ENCODE assay signal across 18 cellular contexts in the genomic region with DNA sequence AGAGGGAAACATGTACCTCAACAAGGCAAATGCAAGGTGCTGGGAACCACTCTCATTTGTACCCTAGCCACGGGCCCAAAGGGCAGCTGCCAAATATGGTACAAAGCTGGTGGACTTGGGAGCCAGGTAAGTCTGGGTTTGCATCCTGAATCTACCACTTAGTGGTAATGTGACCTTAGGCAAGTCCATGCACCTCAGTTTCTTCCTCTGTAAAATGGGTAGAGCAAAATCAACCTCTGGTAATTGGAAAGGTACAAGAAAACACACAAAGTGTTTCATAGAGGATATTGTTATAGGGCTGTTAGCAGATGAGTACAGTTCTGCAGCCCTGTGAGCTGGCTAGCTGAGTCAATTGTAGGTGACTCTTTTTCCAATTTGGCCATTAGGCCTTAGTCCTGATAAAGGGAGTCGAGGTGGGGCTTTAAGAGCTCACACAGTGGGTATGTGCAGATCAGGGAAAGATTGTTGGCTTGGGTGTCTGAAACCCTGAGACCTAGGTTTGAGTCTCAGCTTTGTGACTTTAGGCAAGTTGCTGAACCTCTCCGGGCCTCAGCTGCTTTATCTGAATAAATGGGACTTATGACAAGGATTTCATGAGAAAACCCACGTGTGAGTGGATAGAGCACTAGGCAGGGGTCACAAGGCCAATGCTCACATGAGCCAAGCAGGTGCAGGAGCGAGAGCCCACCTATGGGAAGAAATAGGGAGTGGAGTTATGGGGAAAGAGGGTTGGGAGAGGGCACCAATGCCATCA.
DNase-seq lines count a peak whose midpoint lies in the region; ATAC-seq, FAIRE-seq and TF ChIP-seq lines count a peak whose summit lies in the region.
"Had no signal": no experiment of that assay in that cellular context is flagged by ENCODE, and none has a peak within 500 bp of the region (broad histone marks: within the 10 kb centered on the region; RNA-seq: fewer than 3 reads in every experiment).

No MANE protein-coding gene starts in this region.

- in situ Hi-C loops in K562 (cut with MboI), result no loop called here

- 3% methylated on average over 5 of the region's 5 CpGs for WGBS in K562 (ENCODE audit: insufficient coverage, low coverage, missing lambda C conversion rate)
- WGBS in prostate gland, result 89% methylated on average over 5 of the region's 5 CpGs

- BruUV-seq in K562 (replicated peaks; lab: Mats Ljungman, UMichigan), result no TSS peak

- intact Hi-C loops in activated CD8-positive, alpha-beta T cell treated with anti-CD3 and anti-CD28 coated beads for 36 hours (cut with micrococcal nuclease), result no loop called here
- intact Hi-C loops in K562 (cut with micrococcal nuclease) (no loop called here), left lung (cut with DNase I) (no loop called here), prostate gland (cut with DNase I) (no loop called here)

- no peaks in the 10 kb centered on the region for H3K79me2 ChIP-seq in K562 (ENCODE audit: control insufficient read depth, insufficient read depth, low read length)

- peaks cover 5% of the 10 kb centered on the region for H3K4me1 Mint-ChIP-seq in activated naive CD4-positive, alpha-beta T cell treated with anti-CD3 and anti-CD28 coated beads, Interleukin-2, amount 50 U/mL, for 24 hours
- H3K4me1 Mint-ChIP-seq in activated CD8-positive, alpha-beta T cell treated with anti-CD3 and anti-CD28 coated beads for 36 hours (ENCODE audit: low read depth), result peaks cover 8% of the 10 kb centered on the region
- no peaks in the 10 kb centered on the region for H3K4me1 Mint-ChIP-seq in stimulated activated effector memory CD8-positive, alpha-beta T cell treated with anti-CD3 and anti-CD28 coated beads, Interleukin-12 subunit alpha, Interleukin-12 subunit beta, amount 100 ng/mL, for 72 hours

- H4K20me1 ChIP-seq in K562 (replicated peaks; ENCODE audit: control insufficient read depth, insufficient read depth, low read length), result peaks cover 6% of the 10 kb centered on the region

- CTCF ChIA-PET in activated CD8-positive, alpha-beta T cell treated with anti-CD3 and anti-CD28 coated beads for 36 hours (lab: Charles Lee), result interaction anchor here (1.4 to 3.5 kb wide), 2 partner anchors 131 to 134 kb away, joined by 10 to 14 read pairs; no protein-coding TSS in a partner anchor
- CTCF ChIA-PET in K562 (lab: Yijun Ruan, JAX; ENCODE audit: low intra/inter-chr PET ratio), result no interaction called here

- H3K4me3 ChIP-seq in K562, result no peak overlapping the region
- no peak overlapping the region for H3K4me3 ChIP-seq in left lung
- no peak overlapping the region for H3K4me3 ChIP-seq in prostate gland

- ATAC-seq in activated CD8-positive, alpha-beta T cell treated with anti-CD3 and anti-CD28 coated beads for 36 hours, result peak; percentile 6
- no peak for ATAC-seq in K562
- ATAC-seq in stimulated activated effector memory CD8-positive, alpha-beta T cell treated with anti-CD3 and anti-CD28 coated beads, Interleukin-12 subunit alpha, Interleukin-12 subunit beta, amount 100 ng/mL, for 72 hours, result peak; percentile 17
- no peak for ATAC-seq in left lung

- no peak for TF ChIP-seq EP300 in K562 (IDR thresholded peaks at IDR 0.05; ENCODE audit: low read length)

- peak overlapping the region; percentile 48 for H3K27ac Mint-ChIP-seq in activated naive CD4-positive, alpha-beta T cell treated with anti-CD3 and anti-CD28 coated beads, Interleukin-2, amount 50 U/mL, for 24 hours
- H3K27ac Mint-ChIP-seq in activated CD8-positive, alpha-beta T cell treated with anti-CD3 and anti-CD28 coated beads for 36 hours, result no peak overlapping the region
- H3K27ac Mint-ChIP-seq in stimulated activated effector memory CD8-positive, alpha-beta T cell treated with anti-CD3 and anti-CD28 coated beads, Interleukin-12 subunit alpha, Interleukin-12 subunit beta, amount 100 ng/mL, for 72 hours, result no peak overlapping the region

- no peak overlapping the region for H3K4me3 Mint-ChIP-seq in activated naive CD4-positive, alpha-beta T cell treated with anti-CD3 and anti-CD28 coated beads, Interleukin-2, amount 50 U/mL, for 24 hours
- no peak overlapping the region for H3K4me3 Mint-ChIP-seq in activated CD8-positive, alpha-beta T cell treated with anti-CD3 and anti-CD28 coated beads for 36 hours
- no peak overlapping the region for H3K4me3 Mint-ChIP-seq in stimulated activated effector memory CD8-positive, alpha-beta T cell treated with anti-CD3 and anti-CD28 coated beads, Interleukin-12 subunit alpha, Interleukin-12 subunit beta, amount 100 ng/mL, for 72 hours

- no peak for TF ChIP-seq RAD21 in K562 (CRISPR knock-in tag; conservative IDR thresholded peaks at IDR 0.05 in 1 of 2, IDR thresholded peaks at IDR 0.05 in 1 of 2)

- FAIRE-seq in K562 (lab: Jason Lieb, UNC), result no peak
- FAIRE-seq: D721Med had no signal

- DNase-seq in activated naive CD4-positive, alpha-beta T cell treated with Interleukin-2 at 50 U/mL for 16 hours, result no peak
- peak; percentile 16 for DNase-seq in activated CD8-positive, alpha-beta T cell treated with anti-CD3 and anti-CD28 coated beads for 36 hours
- no peak for DNase-seq in K562 (ENCODE audit: extremely low read depth in 1 of 4, low spot score in 3 of 4)
- no peak for DNase-seq in stimulated activated effector memory CD8-positive, alpha-beta T cell treated with anti-CD3 and anti-CD28 coated beads, Interleukin-12 subunit alpha, Interleukin-12 subunit beta, amount 100 ng/mL, for 72 hours (ENCODE audit: low spot score in 2 of 2)
- DNase-seq in left lung, result no peak
- no peak for DNase-seq in prostate gland (ENCODE audit: low spot score)
- DNase-seq: ACHN, C1 segment of cervical spinal cord, DND-41, H7, HFFc6, Karpas-422, NCI-H1417 treated with DMSO at 0.1 percent for 48 hours, NCI-H187 treated with DMSO at 0.1 percent for 48 hours, NCI-H2227 treated with DMSO at 0.1 percent for 48 hours, SHP77 had no signal

- no peak overlapping the region for H3K4me2 ChIP-seq in K562 (ENCODE audit: insufficient read depth, low read length)

- H3K9me3 ChIP-seq in K562 (replicated peaks; ENCODE audit: control insufficient read depth, insufficient read depth, low read depth, low read length) (no peaks in the 10 kb centered on the region), left lung (no peaks in the 10 kb centered on the region), prostate gland (no peaks in the 10 kb centered on the region)

- no peak overlapping the region for H3K9ac ChIP-seq in K562 (ENCODE audit: insufficient read depth in 1 of 2, low read depth in 2 of 2, low read length in 2 of 2)

- H3K9me1 ChIP-seq in K562 (ENCODE audit: control insufficient read depth, insufficient read depth, low read length), result no peaks in the 10 kb centered on the region

- H3K4me1 ChIP-seq in K562 (replicated peaks in 1 of 2; ENCODE audit: control insufficient read depth in 2 of 2, insufficient read depth in 2 of 2, low read length in 2 of 2) (no peaks in the 10 kb centered on the region), left lung (no peaks in the 10 kb centered on the region), prostate gland (replicated peaks) (no peaks in the 10 kb centered on the region)

- H3K27ac ChIP-seq in K562 (ENCODE audit: extremely low read depth, low read depth, low read length) (no peak overlapping the region), left lung (no peak overlapping the region), prostate gland (no peak overlapping the region)

- POLR2A ChIA-PET in activated CD8-positive, alpha-beta T cell treated with anti-CD3 and anti-CD28 coated beads for 36 hours (lab: Charles Lee), result interaction anchor here (1.3 kb wide), 1 partner anchor 9 kb away, joined by 6 read pairs; no protein-coding TSS in a partner anchor
- POLR2A ChIA-PET in K562 (lab: Yijun Ruan, JAX), result interaction anchor here (1.0 kb wide), 1 partner anchor 13 kb away, joined by 3 read pairs; no protein-coding TSS in a partner anchor

- H3K36me3 ChIP-seq in K562 (ENCODE audit: control insufficient read depth, insufficient read depth, low read length) (no peaks in the 10 kb centered on the region), left lung (no peaks in the 10 kb centered on the region), prostate gland (no peaks in the 10 kb centered on the region)

- no peak for TF ChIP-seq CTCF in activated CD8-positive, alpha-beta T cell treated with anti-CD3 and anti-CD28 coated beads for 36 hours (IDR thresholded peaks at IDR 0.05)
- TF ChIP-seq CTCF in K562 (IDR thresholded peaks at IDR 0.05 in 2 of 3, conservative IDR thresholded peaks at IDR 0.05 in 1 of 3; ENCODE audit: insufficient read depth in 2 of 3, low read depth in 1 of 3, low read length in 3 of 3) (no peak), left lung (IDR thresholded peaks at IDR 0.05) (no peak), prostate gland (IDR thresholded peaks at IDR 0.05) (no peak)

- H3K9me3 Mint-ChIP-seq in activated naive CD4-positive, alpha-beta T cell treated with anti-CD3 and anti-CD28 coated beads, Interleukin-2, amount 50 U/mL, for 24 hours, result no peaks in the 10 kb centered on the region
- no peaks in the 10 kb centered on the region for H3K9me3 Mint-ChIP-seq in activated CD8-positive, alpha-beta T cell treated with anti-CD3 and anti-CD28 coated beads for 36 hours
- peaks cover 4% of the 10 kb centered on the region for H3K9me3 Mint-ChIP-seq in stimulated activated effector memory CD8-positive, alpha-beta T cell treated with anti-CD3 and anti-CD28 coated beads, Interleukin-12 subunit alpha, Interleukin-12 subunit beta, amount 100 ng/mL, for 72 hours
- H3K9me3 Mint-ChIP-seq: HFFc6 had no signal

- H3K27me3 ChIP-seq in K562 (ENCODE audit: control insufficient read depth in 2 of 2, insufficient read depth in 2 of 2, low read length in 2 of 2) (peaks cover 8 to 25% of the 10 kb centered on the region in 2 experiments; a peak in 4 of 5 replicates), left lung (no peaks in the 10 kb centered on the region), prostate gland (replicated peaks; ENCODE audit: insufficient read depth) (no peaks in the 10 kb centered on the region)

- no peak overlapping the region for H2AFZ ChIP-seq in K562 (ENCODE audit: low read depth, low read length)

- no peaks in the 10 kb centered on the region for H3K27me3 Mint-ChIP-seq in activated naive CD4-positive, alpha-beta T cell treated with anti-CD3 and anti-CD28 coated beads, Interleukin-2, amount 50 U/mL, for 24 hours
- no peaks in the 10 kb centered on the region for H3K27me3 Mint-ChIP-seq in activated CD8-positive, alpha-beta T cell treated with anti-CD3 and anti-CD28 coated beads for 36 hours

- H3K36me3 Mint-ChIP-seq in activated naive CD4-positive, alpha-beta T cell treated with anti-CD3 and anti-CD28 coated beads, Interleukin-2, amount 50 U/mL, for 24 hours, result no peaks in the 10 kb centered on the region
- no peaks in the 10 kb centered on the region for H3K36me3 Mint-ChIP-seq in activated CD8-positive, alpha-beta T cell treated with anti-CD3 and anti-CD28 coated beads for 36 hours (ENCODE audit: low read depth)
- H3K36me3 Mint-ChIP-seq in stimulated activated effector memory CD8-positive, alpha-beta T cell treated with anti-CD3 and anti-CD28 coated beads, Interleukin-12 subunit alpha, Interleukin-12 subunit beta, amount 100 ng/mL, for 72 hours, result no peaks in the 10 kb centered on the region

- no peak for TF ChIP-seq POLR2A in K562 (conservative IDR thresholded peaks at IDR 0.05)
- TF ChIP-seq POLR2A in prostate gland (IDR thresholded peaks at IDR 0.05), result no peak

Comparison
In these comparisons a context has a peak if more than half of its experiments do, and no peak if none do; other contexts are left out.
1. ATAC-seq: peak in activated CD8-positive, alpha-beta T cell treated with anti-CD3 and anti-CD28 coated beads for 36 hours (single experiment) and stimulated activated effector memory CD8-positive, alpha-beta T cell treated with anti-CD3 and anti-CD28 coated beads, Interleukin-12 subunit alpha, Interleukin-12 subunit beta, amount 100 ng/mL, for 72 hours (single experiment); none in K562 (single experiment) and left lung (single experiment).